In genomic region chr14:52944267-52944666, GRCh38 we compare ENCODE assay signal across 18 cellular contexts. TPM values are rescaled to one million over a fixed set of nuclear protein-coding genes. Genes with fewer than 3 reads are reported as not detected.
DNase-seq lines count a peak whose midpoint lies in the region; ATAC-seq, FAIRE-seq and TF ChIP-seq lines count a peak whose summit lies in the region.
"Had no signal": no experiment of that assay in that cellular context is flagged by ENCODE, and none has a peak within 500 bp of the region (broad histone marks: within the 10 kb centered on the region; RNA-seq: fewer than 3 reads in every experiment).

No MANE protein-coding gene starts in this region.

- intact Hi-C loops in HepG2 (cut with micrococcal nuclease; ENCODE audit: unreplicated experiment) = no loop called here

- no peak overlapping the region for H3K14ac ChIP-seq in trophoblast cell (ENCODE audit: low read length)

- TF ChIP-seq EP300 in HepG2 (IDR thresholded peaks at IDR 0.05; ENCODE audit: low read depth in 2 of 2, low read length in 2 of 2) (no peak), HepG2 (CRISPR knock-in tag; IDR thresholded peaks at IDR 0.05; ENCODE audit: borderline replicate concordance) (no peak)

- H3K23ac ChIP-seq in trophoblast cell (ENCODE audit: low read length) = no peak overlapping the region

- H3K27ac ChIP-seq in liver (ENCODE audit: low read depth in 1 of 2, low read length in 2 of 2) (peak overlapping the region; percentile 16 to 41), HepG2 (ENCODE audit: extremely low read length, insufficient read depth, low read length) (no peak overlapping the region), trophoblast cell (ENCODE audit: low read depth, low read length) (no peak overlapping the region)
- H3K27ac ChIP-seq: C4-2B had no signal

- H3K4me3 ChIP-seq in liver (ENCODE audit: low read depth in 1 of 3, low read length in 3 of 3) (no peak overlapping the region), HepG2 (replicated peaks in 1 of 3; ENCODE audit: insufficient read depth in 1 of 3, low read depth in 2 of 3, low read length in 3 of 3) (no peak overlapping the region), trophoblast cell (ENCODE audit: low read depth, low read length) (no peak overlapping the region)
- H3K4me3 ChIP-seq: K562 had no signal

- 80% methylated on average over 2 of the region's 2 CpGs for WGBS in liver
- WGBS in HepG2 (ENCODE audit: low lambda C conversion rate) = 93% methylated on average over 2 of the region's 2 CpGs
- no CpG with 5 or more reads among the region's 2 CpGs for WGBS in trophoblast cell (ENCODE audit: extremely low coverage, insufficient coverage, insufficient read length)

- H2AFZ ChIP-seq in HepG2 (ENCODE audit: low read length) (no peak overlapping the region), trophoblast cell (ENCODE audit: insufficient read depth, low read length, poor library complexity) (no peak overlapping the region)

- peak overlapping the region; percentile 84 for H3K27ac Mint-ChIP-seq in chondrocyte (ENCODE audit: unreplicated experiment)

- H3K27me3 Mint-ChIP-seq in chondrocyte (ENCODE audit: low read depth) = no peaks in the 10 kb centered on the region

- H2BK5ac ChIP-seq in trophoblast cell (ENCODE audit: low read depth, low read length, poor library complexity) = no peak overlapping the region

- H3K4me1 Mint-ChIP-seq in chondrocyte (ENCODE audit: low read depth) = peaks cover 68% of the 10 kb centered on the region

- H3K4me1 ChIP-seq in liver (ENCODE audit: control insufficient read depth in 4 of 4, insufficient read depth in 4 of 4, low read length in 3 of 4) = peaks cover 0 to 46% (median 33%) of the 10 kb centered on the region in 4 donors
- H3K4me1 ChIP-seq in HepG2 (ENCODE audit: insufficient read depth, low read length) = peaks cover 44% of the 10 kb centered on the region
- H3K4me1 ChIP-seq in trophoblast cell (ENCODE audit: control insufficient read depth in 1 of 2, insufficient read depth in 2 of 2, low read length in 2 of 2) = peaks cover 2 to 3% of the 10 kb centered on the region in 2 experiments

- H3K36me3 Mint-ChIP-seq in chondrocyte (ENCODE audit: low read depth) = peaks cover 21% of the 10 kb centered on the region

- POLR2A ChIA-PET in HepG2 (lab: Yijun Ruan, JAX) = no interaction called here

- peak overlapping the region; percentile 69 for H3K4ac ChIP-seq in trophoblast cell (ENCODE audit: low read depth, low read length)

- no peaks in the 10 kb centered on the region for H3K9me3 Mint-ChIP-seq in chondrocyte (ENCODE audit: low read depth)

- H4K20me1 ChIP-seq in HepG2 (ENCODE audit: insufficient read depth, low read length) = 0 out of 2 replicates have a peak, but pooled peaks cover 2% of the 10 kb centered on the region

- TF ChIP-seq RAD21 in liver (IDR thresholded peaks at IDR 0.05) (no peak), HepG2 (CRISPR knock-in tag; IDR thresholded peaks at IDR 0.05) (no peak)

- H3K27me3 ChIP-seq in liver (ENCODE audit: control insufficient read depth in 4 of 4, insufficient read depth in 4 of 4, low read length in 3 of 4) (no peaks in the 10 kb centered on the region), HepG2 (ENCODE audit: control insufficient read depth in 1 of 2, insufficient read depth in 2 of 2, low read length in 2 of 2) (no peaks in the 10 kb centered on the region), trophoblast cell (ENCODE audit: insufficient read depth, low read length) (no peaks in the 10 kb centered on the region)

- in situ Hi-C loops in HepG2 (cut with HindIII; ENCODE audit: extremely low pct_ligation_motif_present, low pct_unique_long_range_greater_than_20kb) = no loop called here
- in situ Hi-C loops in GM13976 (cut with MboI; ENCODE audit: low sequenced_read_pairs, unreplicated experiment) = no loop called here

- TF ChIP-seq CTCF in liver (IDR thresholded peaks at IDR 0.05; ENCODE audit: low read depth, low read length, missing input control) = no peak
- TF ChIP-seq CTCF in HepG2 (CRISPR knock-in tag; IDR thresholded peaks at IDR 0.05) = no peak
- no peak for TF ChIP-seq CTCF in chondrocyte (IDR thresholded peaks at IDR 0.05)
- no peak for TF ChIP-seq CTCF in GM13976 (IDR thresholded peaks at IDR 0.05; ENCODE audit: borderline replicate concordance, control extremely low read depth, extremely low read depth, insufficient read depth, missing control alignments)

- no peak overlapping the region for H4K12ac ChIP-seq in trophoblast cell (ENCODE audit: low read depth, low read length)

- H2AK5ac ChIP-seq in trophoblast cell (ENCODE audit: low read length) = no peak overlapping the region

- H3K79me1 ChIP-seq in trophoblast cell (ENCODE audit: low read length) = no peaks in the 10 kb centered on the region

- no peak for ATAC-seq in HepG2
- ATAC-seq: K562 had no signal

- BruUV-seq in HepG2 (replicated peaks; lab: Mats Ljungman, UMichigan) = no TSS peak

- no peak overlapping the region for H4K8ac ChIP-seq in trophoblast cell (ENCODE audit: low read depth, low read length)

- H4K91ac ChIP-seq in trophoblast cell (ENCODE audit: low read depth, low read length) = no peak overlapping the region

- peak overlapping the region; percentile 22 for H3K4me3 Mint-ChIP-seq in chondrocyte (ENCODE audit: unreplicated experiment)

- no peak overlapping the region for H2BK120ac ChIP-seq in trophoblast cell (ENCODE audit: insufficient read depth, low read length, poor library complexity)

- CTCF ChIA-PET in HepG2 (lab: Yijun Ruan, JAX; ENCODE audit: low intra/inter-chr PET ratio, low total read pairs) = no interaction called here

- H3K36me3 ChIP-seq in liver (ENCODE audit: control insufficient read depth in 4 of 4, insufficient read depth in 3 of 4, low read depth in 1 of 4, low read length in 3 of 4) (peaks cover 0 to 2% (median 0%) of the 10 kb centered on the region in 4 donors), HepG2 (replicated peaks in 1 of 2; ENCODE audit: control insufficient read depth in 1 of 2, insufficient read depth in 2 of 2, low read length in 2 of 2) (peaks cover 0 to 4% of the 10 kb centered on the region in 2 experiments; a peak in 2 of 5 replicates), trophoblast cell (ENCODE audit: control insufficient read depth in 1 of 2, insufficient read depth in 2 of 2, low read length in 2 of 2) (peaks cover 12 to 13% of the 10 kb centered on the region in 2 experiments)

- H3K9me3 ChIP-seq in liver (ENCODE audit: control insufficient read depth in 4 of 4, low read length in 3 of 4) = no peaks in the 10 kb centered on the region
- no peaks in the 10 kb centered on the region for H3K9me3 ChIP-seq in HepG2 (ENCODE audit: low read length)
- no peaks in the 10 kb centered on the region for H3K9me3 ChIP-seq in trophoblast cell (ENCODE audit: insufficient read depth, low read depth, low read length)

- no peak for FAIRE-seq in HepG2 (lab: Jason Lieb, UNC)
- FAIRE-seq in urothelium cell line (lab: Jason Lieb, UNC) = no peak
- FAIRE-seq: K562, RCC 7860 had no signal

- no peak for DNase-seq in HepG2 (ENCODE audit: low spot score)
- DNase-seq in chondrocyte (ENCODE audit: low spot score) = no peak
- DNase-seq in trophoblast cell = no peak
- DNase-seq in activated naive CD4-positive, alpha-beta T cell treated with Interleukin-2 at 50 U/mL for 16 hours = no peak
- DNase-seq in urothelium cell line (ENCODE audit: low spot score) = no peak
- DNase-seq in DMS79 (lab: John Stamatoyannopoulos, UW) = no peak
- no peak for DNase-seq in GM13976 (ENCODE audit: low spot score)
- DNase-seq: DMS153, EL, H7, NCI-H187, NCI-H345, NCI-H526, SHP77 treated with DMSO at 0.1 percent for 48 hours had no signal

- H3K9ac ChIP-seq in liver (ENCODE audit: low read depth in 1 of 2, low read length in 2 of 2) (no peak overlapping the region), HepG2 (ENCODE audit: insufficient read depth, low read depth, low read length) (no peak overlapping the region), trophoblast cell (ENCODE audit: low read length) (no peak overlapping the region)

- TF ChIP-seq POLR2A in HepG2 (IDR thresholded peaks at IDR 0.05; ENCODE audit: insufficient read depth in 1 of 2, low read depth in 2 of 2, low read length in 2 of 2) = no peak

- H3K18ac ChIP-seq in trophoblast cell (ENCODE audit: low read length) = no peak overlapping the region

- H3K79me2 ChIP-seq in HepG2 (ENCODE audit: insufficient read depth, low read length) (peaks cover 87% of the 10 kb centered on the region), trophoblast cell (ENCODE audit: control insufficient read depth, insufficient read depth, low read length, poor library complexity) (peaks cover 11% of the 10 kb centered on the region)

- H2BK12ac ChIP-seq in trophoblast cell (ENCODE audit: low read length) = no peak overlapping the region

- no peak overlapping the region for H3K4me2 ChIP-seq in HepG2 (ENCODE audit: low read depth, low read length)
- H3K4me2 ChIP-seq in trophoblast cell (ENCODE audit: low read length) = no peak overlapping the region

TF ChIP-seq in liver, 16 proteins besides CTCF, POLR2A, EP300 and RAD21 (continues in another document):
- no peak for TF ChIP-seq SP1 (IDR thresholded peaks at IDR 0.05)

RNA-seq across cellular contexts. Expression of gene FERMT2, which starts 6.6 kb away (rescaled TPM):
- total RNA-seq in liver = 10 to 100 TPM; 34.8 to 51.3 TPM
- 10 to 100 TPM; 23.9 to 45.9 TPM for polyA plus RNA-seq in liver
- total RNA-seq in HepG2 (2016; rRNA removed; fragmentation: Illumina TruSeq; extraction: Trizol) = 60.4 and 86.5 TPM in 2 replicates
- total RNA-seq in HepG2 (2016; cell fraction: cytosol; rRNA removed; fragmentation: Illumina TruSeq; extraction: Trizol; ENCODE audit: low read depth) = 5.5 and 6.1 TPM in 2 replicates
- 56.7 and 83.2 TPM in 2 replicates for total RNA-seq in HepG2 (2016; cell fraction: insoluble cytoplasmic fraction; rRNA removed; fragmentation: Illumina TruSeq; extraction: Trizol)
- total RNA-seq in HepG2 (2016; cell fraction: membrane; rRNA removed; fragmentation: Illumina TruSeq; extraction: Trizol) = 14.3 and 17.6 TPM in 2 replicates
- 41.6 and 44.8 TPM in 2 replicates for total RNA-seq in HepG2 (2016; cell fraction: nucleus; rRNA removed; fragmentation: Illumina TruSeq; extraction: Trizol)
- 25.1 and 36.2 TPM in 2 replicates for polyA plus RNA-seq in HepG2 (2011; rRNA removed)
- 15.4 and 19.3 TPM in 2 replicates for polyA plus RNA-seq in HepG2 (2011; cell fraction: cytosol; rRNA removed)
- 14.5 and 17.7 TPM in 2 replicates for polyA plus RNA-seq in HepG2 (2011; cell fraction: nucleus; rRNA removed)
- polyA plus RNA-seq in HepG2 (2012) = 28.0 and 32.5 TPM in 2 replicates
- polyA plus RNA-seq in HepG2 (2016; cell fraction: cytosol; fragmentation: Illumina TruSeq; extraction: Trizol; ENCODE audit: low read depth) = 2.1 and 2.5 TPM in 2 replicates
- 65.2 and 71.0 TPM in 2 replicates for polyA plus RNA-seq in HepG2 (2016; cell fraction: insoluble cytoplasmic fraction; fragmentation: Illumina TruSeq; extraction: Trizol; ENCODE audit: low read depth)
- 8.3 and 9.2 TPM in 2 replicates for polyA plus RNA-seq in HepG2 (2016; cell fraction: membrane; fragmentation: Illumina TruSeq; extraction: Trizol; ENCODE audit: low read depth)
- polyA plus RNA-seq in HepG2 (2016; cell fraction: nucleus; fragmentation: Illumina TruSeq; extraction: Trizol; ENCODE audit: insufficient read depth, low read depth) = 59.0 and 63.9 TPM in 2 replicates
- polyA minus RNA-seq in HepG2 (2011; rRNA and poly(A)+ RNA removed; ENCODE audit: low replicate concordance) = 15.8 and 48.5 TPM in 2 replicates
- 23.5 and 25.8 TPM in 2 replicates for polyA minus RNA-seq in HepG2 (2011; cell fraction: cytosol; rRNA and poly(A)+ RNA removed)
- 39.3 and 47.6 TPM in 2 replicates for polyA minus RNA-seq in HepG2 (2011; cell fraction: nucleus; rRNA and poly(A)+ RNA removed)
- 423 to 518 TPM (median 494 TPM) in 3 replicates for total RNA-seq in chondrocyte
- 83.9 and 88.7 TPM in 2 replicates for polyA plus RNA-seq in trophoblast cell (2013)

Comparison
In these comparisons a context has a peak if more than half of its experiments do, and no peak if none do; other contexts are left out.
1. H3K27ac ChIP-seq: peak in liver (2 of 2); none in HepG2 (single experiment) and trophoblast cell (single experiment).